Comparison of ENCODE assay signal across 11 cellular contexts in the genomic region with DNA sequence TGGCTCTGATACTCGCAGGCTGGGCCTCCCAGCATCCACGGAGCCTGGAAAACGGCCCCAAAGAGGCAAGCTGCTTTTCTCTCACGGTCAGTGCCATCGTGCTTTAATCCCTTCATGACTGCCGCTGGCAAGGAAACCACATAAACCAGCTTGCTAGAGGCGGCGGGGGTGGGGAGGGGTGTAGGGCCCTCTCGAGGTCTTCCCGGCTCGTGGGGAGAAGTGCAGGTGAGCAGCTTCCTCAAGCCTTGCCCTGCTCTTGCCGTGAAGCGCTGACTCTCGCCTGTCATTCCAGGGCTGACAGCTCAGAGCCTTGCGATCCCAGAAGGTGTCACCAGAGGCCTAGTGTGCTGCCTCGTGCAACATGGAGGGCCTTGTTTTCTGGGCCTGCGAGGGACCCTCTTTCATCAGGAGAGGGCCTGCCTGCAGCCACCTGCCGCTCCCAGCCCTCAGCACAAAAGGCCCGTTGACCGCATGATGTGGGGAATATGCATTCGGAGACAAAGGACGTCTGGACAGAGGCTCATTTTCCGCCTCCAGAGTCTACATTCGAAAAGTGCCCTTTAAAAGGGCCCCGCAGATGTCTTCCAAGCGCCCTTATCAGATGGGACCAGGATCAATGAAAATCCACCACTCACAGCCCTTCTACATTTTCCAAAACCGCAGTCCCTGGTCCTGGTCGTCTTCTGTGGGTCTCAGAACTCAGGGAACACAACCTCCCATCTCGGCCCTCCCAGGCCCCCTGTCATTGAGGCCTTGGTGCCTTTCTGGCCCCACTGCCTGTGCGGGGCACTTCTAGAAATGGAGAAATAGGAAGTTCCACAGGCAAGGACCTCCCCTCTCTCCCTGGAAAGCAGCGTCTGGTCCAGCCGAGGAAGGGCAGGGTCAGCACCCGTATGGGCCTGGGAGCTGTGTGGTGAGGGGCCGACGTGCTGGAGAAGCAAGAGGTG. TPM values are rescaled to one million over a fixed set of nuclear protein-coding genes. Genes with fewer than 3 reads are reported as not detected.
A peak's percentile ranks its signal among the peaks of the same experiment; 100 is the strongest.
DNase-seq lines count a peak whose midpoint lies in the region; ATAC-seq and TF ChIP-seq lines count a peak whose summit lies in the region.
"Had no signal": no experiment of that assay in that cellular context is flagged by ENCODE, and none has a peak within 500 bp of the region (broad histone marks: within the 10 kb centered on the region; RNA-seq: fewer than 3 reads in every experiment).

No MANE protein-coding gene starts in this region.

- no peaks in the 10 kb centered on the region for H3K9me3 Mint-ChIP-seq in activated naive CD4-positive, alpha-beta T cell treated with anti-CD3 and anti-CD28 coated beads for 36 hours
- H3K9me3 Mint-ChIP-seq in activated naive CD4-positive, alpha-beta T cell treated with anti-CD3 and anti-CD28 coated beads, Interleukin-2, amount 10 ng/mL, durations not matched to agents 7 days and 5 days = no peaks in the 10 kb centered on the region
- H3K9me3 Mint-ChIP-seq in stimulated activated effector memory CD8-positive, alpha-beta T cell treated with anti-CD3 and anti-CD28 coated beads, Interleukin-12 subunit alpha, Interleukin-12 subunit beta, amount 100 ng/mL, for 72 hours = no peaks in the 10 kb centered on the region
- H3K9me3 Mint-ChIP-seq: CD4-positive, alpha-beta T cell; naive thymus-derived CD8-positive, alpha-beta T cell had no signal

- H3K79me1 ChIP-seq in mesendoderm (ENCODE audit: low read length) = peaks cover 22% of the 10 kb centered on the region

- H3K36me3 ChIP-seq in mesendoderm (ENCODE audit: control insufficient read depth, insufficient read depth, low read length) (peaks cover 11% of the 10 kb centered on the region), upper lobe of right lung (peaks cover 46% of the 10 kb centered on the region)

- no peak overlapping the region for H2BK120ac ChIP-seq in mesendoderm (ENCODE audit: low read depth, low read length)

- H4K5ac ChIP-seq in mesendoderm (ENCODE audit: low read length) = no peak overlapping the region

- H4K8ac ChIP-seq in mesendoderm (ENCODE audit: low read depth, low read length) = no peak overlapping the region

- H3K79me2 ChIP-seq in mesendoderm (ENCODE audit: control insufficient read depth, insufficient read depth, low read length) = peaks cover 16% of the 10 kb centered on the region

- H3K56ac ChIP-seq in mesendoderm (ENCODE audit: low read length) = no peak overlapping the region

- H3K27me3 Mint-ChIP-seq in activated naive CD4-positive, alpha-beta T cell treated with anti-CD3 and anti-CD28 coated beads for 36 hours (ENCODE audit: low read depth) = no peaks in the 10 kb centered on the region
- peaks cover 13% of the 10 kb centered on the region for H3K27me3 Mint-ChIP-seq in activated naive CD4-positive, alpha-beta T cell treated with anti-CD3 and anti-CD28 coated beads, Interleukin-2, amount 10 ng/mL, durations not matched to agents 7 days and 5 days
- H3K27me3 Mint-ChIP-seq: CD4-positive, alpha-beta T cell; naive thymus-derived CD8-positive, alpha-beta T cell had no signal

- no peak overlapping the region for H3K4ac ChIP-seq in mesendoderm (ENCODE audit: low read depth, low read length)

- H2BK5ac ChIP-seq in mesendoderm (ENCODE audit: low read length) = no peak overlapping the region

- H3K9ac ChIP-seq in mesendoderm (ENCODE audit: low read length) = no peak overlapping the region

- intact Hi-C loops in activated naive CD4-positive, alpha-beta T cell treated with anti-CD3 and anti-CD28 coated beads for 36 hours (cut with micrococcal nuclease) = no loop called here
- intact Hi-C loops in upper lobe of right lung (cut with DNase I) = no loop called here

- no peak overlapping the region for H3K4me3 ChIP-seq in mesendoderm (ENCODE audit: low read length)
- H3K4me3 ChIP-seq in upper lobe of right lung = no peak overlapping the region

- no peak overlapping the region for H3K4me2 ChIP-seq in mesendoderm (ENCODE audit: low read length)

- H3K23ac ChIP-seq in mesendoderm (ENCODE audit: low read length) = no peak overlapping the region

- peak; percentile 10 for DNase-seq in activated naive CD4-positive, alpha-beta T cell treated with anti-CD3 and anti-CD28 coated beads for 36 hours
- no peak for DNase-seq in activated naive CD4-positive, alpha-beta T cell treated with anti-CD3 and anti-CD28 coated beads, Interleukin-2, amount 10 ng/mL, durations not matched to agents 7 days and 5 days
- DNase-seq in ecto neural progenitor cell (ENCODE audit: low spot score) = peak; percentile 60
- peak; percentile 28 for DNase-seq in mesendoderm
- peak; percentile 52 for DNase-seq in upper lobe of right lung
- no peak for DNase-seq in NCI-H1105 treated with DMSO at 0.1 percent for 48 hours (lab: John Stamatoyannopoulos, UW)
- DNase-seq in stimulated activated effector memory CD8-positive, alpha-beta T cell treated with anti-CD3 and anti-CD28 coated beads, Interleukin-12 subunit alpha, Interleukin-12 subunit beta, amount 100 ng/mL, for 72 hours (ENCODE audit: low spot score in 2 of 2) = no peak
- DNase-seq: Karpas-422; naive thymus-derived CD8-positive, alpha-beta T cell had no signal

- ATAC-seq in upper lobe of right lung = no peak
- no peak for ATAC-seq in GM19395 (IDR thresholded peaks at IDR 0.05; ENCODE audit: unreplicated experiment)
- ATAC-seq in stimulated activated effector memory CD8-positive, alpha-beta T cell treated with anti-CD3 and anti-CD28 coated beads, Interleukin-12 subunit alpha, Interleukin-12 subunit beta, amount 100 ng/mL, for 72 hours = no peak
- ATAC-seq: naive thymus-derived CD8-positive, alpha-beta T cell had no signal

- H3K27ac Mint-ChIP-seq in activated naive CD4-positive, alpha-beta T cell treated with anti-CD3 and anti-CD28 coated beads for 36 hours = no peak overlapping the region
- H3K27ac Mint-ChIP-seq in activated naive CD4-positive, alpha-beta T cell treated with anti-CD3 and anti-CD28 coated beads, Interleukin-2, amount 10 ng/mL, durations not matched to agents 7 days and 5 days = no peak overlapping the region
- H3K27ac Mint-ChIP-seq in stimulated activated effector memory CD8-positive, alpha-beta T cell treated with anti-CD3 and anti-CD28 coated beads, Interleukin-12 subunit alpha, Interleukin-12 subunit beta, amount 100 ng/mL, for 72 hours = no peak overlapping the region
- H3K27ac Mint-ChIP-seq: CD4-positive, alpha-beta T cell had no signal

- no peaks in the 10 kb centered on the region for H3K4me1 Mint-ChIP-seq in activated naive CD4-positive, alpha-beta T cell treated with anti-CD3 and anti-CD28 coated beads for 36 hours (ENCODE audit: low read depth)
- no peaks in the 10 kb centered on the region for H3K4me1 Mint-ChIP-seq in activated naive CD4-positive, alpha-beta T cell treated with anti-CD3 and anti-CD28 coated beads, Interleukin-2, amount 10 ng/mL, durations not matched to agents 7 days and 5 days
- no peaks in the 10 kb centered on the region for H3K4me1 Mint-ChIP-seq in stimulated activated effector memory CD8-positive, alpha-beta T cell treated with anti-CD3 and anti-CD28 coated beads, Interleukin-12 subunit alpha, Interleukin-12 subunit beta, amount 100 ng/mL, for 72 hours

- H3K27me3 ChIP-seq in mesendoderm (ENCODE audit: insufficient read depth, low read length, poor library complexity) = no peaks in the 10 kb centered on the region
- no peaks in the 10 kb centered on the region for H3K27me3 ChIP-seq in upper lobe of right lung

- no peaks in the 10 kb centered on the region for H3K36me3 Mint-ChIP-seq in activated naive CD4-positive, alpha-beta T cell treated with anti-CD3 and anti-CD28 coated beads for 36 hours (ENCODE audit: low read depth)
- no peaks in the 10 kb centered on the region for H3K36me3 Mint-ChIP-seq in activated naive CD4-positive, alpha-beta T cell treated with anti-CD3 and anti-CD28 coated beads, Interleukin-2, amount 10 ng/mL, durations not matched to agents 7 days and 5 days
- H3K36me3 Mint-ChIP-seq in stimulated activated effector memory CD8-positive, alpha-beta T cell treated with anti-CD3 and anti-CD28 coated beads, Interleukin-12 subunit alpha, Interleukin-12 subunit beta, amount 100 ng/mL, for 72 hours = no peaks in the 10 kb centered on the region
- H3K36me3 Mint-ChIP-seq: naive thymus-derived CD8-positive, alpha-beta T cell had no signal

- no peak overlapping the region for H2BK15ac ChIP-seq in mesendoderm (replicated peaks; ENCODE audit: low read depth)

- CTCF ChIA-PET in activated naive CD4-positive, alpha-beta T cell treated with anti-CD3 and anti-CD28 coated beads for 36 hours (lab: Charles Lee) = interaction anchor here (1.1 kb wide), 1 partner anchor 16 kb away, joined by 3 read pairs; no protein-coding TSS in a partner anchor
- CTCF ChIA-PET in activated naive CD4-positive, alpha-beta T cell treated with anti-CD3 and anti-CD28 coated beads, Interleukin-2, amount 10 ng/mL, durations not matched to agents 7 days and 5 days (lab: Charles Lee) = interaction anchor here (1.4 to 1.7 kb wide), 3 partner anchors 8 to 61 kb away, joined by 3 to 5 read pairs (median 3); no protein-coding TSS in a partner anchor

- H3K27ac ChIP-seq in mesendoderm (ENCODE audit: low read depth, low read length) (no peak overlapping the region), upper lobe of right lung (peak overlapping the region; percentile 58)

- no CpG with 5 or more reads among the region's 35 CpGs for WGBS in mesendoderm (ENCODE audit: extremely low coverage, insufficient coverage, low lambda C conversion rate)

- no peak for TF ChIP-seq CTCF in upper lobe of right lung (IDR thresholded peaks at IDR 0.05)

- H3K9me3 ChIP-seq in upper lobe of right lung = no peaks in the 10 kb centered on the region

- no peak overlapping the region for H3K4me3 Mint-ChIP-seq in activated naive CD4-positive, alpha-beta T cell treated with anti-CD3 and anti-CD28 coated beads for 36 hours
- H3K4me3 Mint-ChIP-seq in activated naive CD4-positive, alpha-beta T cell treated with anti-CD3 and anti-CD28 coated beads, Interleukin-2, amount 10 ng/mL, durations not matched to agents 7 days and 5 days = no peak overlapping the region
- no peak overlapping the region for H3K4me3 Mint-ChIP-seq in stimulated activated effector memory CD8-positive, alpha-beta T cell treated with anti-CD3 and anti-CD28 coated beads, Interleukin-12 subunit alpha, Interleukin-12 subunit beta, amount 100 ng/mL, for 72 hours
- H3K4me3 Mint-ChIP-seq: CD4-positive, alpha-beta T cell; naive thymus-derived CD8-positive, alpha-beta T cell had no signal

- H2AK5ac ChIP-seq in mesendoderm (ENCODE audit: low read length) = no peak overlapping the region

- H3K4me1 ChIP-seq in mesendoderm (ENCODE audit: control insufficient read depth, low read depth, low read length) (no peaks in the 10 kb centered on the region), upper lobe of right lung (peaks cover 24% of the 10 kb centered on the region)

- H3K18ac ChIP-seq in mesendoderm (ENCODE audit: low read length) = no peak overlapping the region

RNA-seq across cellular contexts. Expression of gene ZRANB1, which starts 58.7 kb away (rescaled TPM):
- 10 to 100 TPM; 10.1 to 10.8 TPM for total RNA-seq in activated naive CD4-positive, alpha-beta T cell treated with anti-CD3 and anti-CD28 coated beads for 36 hours
- polyA plus RNA-seq in mesendoderm (2013, experiment 1 of 2) = 10.9 TPM
- 11.1 TPM for polyA plus RNA-seq in mesendoderm (2013, experiment 2 of 2)
- 20.5 TPM for total RNA-seq in upper lobe of right lung

Comparison
In these comparisons a context has a peak if more than half of its experiments do, and no peak if none do; other contexts are left out.
1. DNase-seq: peak in activated naive CD4-positive, alpha-beta T cell treated with anti-CD3 and anti-CD28 coated beads for 36 hours (single experiment), ecto neural progenitor cell (single experiment), mesendoderm (single experiment) and upper lobe of right lung (single experiment); none in activated naive CD4-positive, alpha-beta T cell treated with anti-CD3 and anti-CD28 coated beads, Interleukin-2, amount 10 ng/mL, durations not matched to agents 7 days and 5 days (single experiment), NCI-H1105 treated with DMSO at 0.1 percent for 48 hours (single experiment) and stimulated activated effector memory CD8-positive, alpha-beta T cell treated with anti-CD3 and anti-CD28 coated beads, Interleukin-12 subunit alpha, Interleukin-12 subunit beta, amount 100 ng/mL, for 72 hours (0 of 2).